Comparison of ENCODE assay signal across 25 cellular contexts in genomic region chr7:55059006-55059405, GRCh38. TPM values are rescaled to one million over a fixed set of nuclear protein-coding genes. Genes with fewer than 3 reads are reported as not detected.
"Had no signal": no experiment of that assay in that cellular context is flagged by ENCODE, and none has a peak within 500 bp of the region (broad histone marks: within the 10 kb centered on the region; RNA-seq: fewer than 3 reads in every experiment).

No MANE protein-coding gene starts in this region.

- H3K27me3 ChIP-seq: MG63 had no signal

- H3K27ac ChIP-seq: SK-N-MC had no signal

- H3K9me3 ChIP-seq: MG63 had no signal

- H3K4me3 ChIP-seq: MG63, SK-N-MC had no signal

- DNase-seq: activated CD4-positive, alpha-beta memory T cell treated with anti-CD3 and anti-CD28 coated beads, Interleukin-2, amount 10 ng/mL, durations not matched to agents 7 days and 5 days; activated CD4-positive, alpha-beta T cell treated with anti-CD3 and anti-CD28 coated beads, Interleukin-2, amount 10 ng/mL, durations not matched to agents 7 days and 5 days; activated CD4-positive, CD25-positive, alpha-beta regulatory T cell; activated gamma-delta T cell; activated naive CD4-positive, alpha-beta T cell treated with anti-CD3 and anti-CD28 coated beads for 36 hours; activated T-cell treated with anti-CD3 and anti-CD28 coated beads for 4 hours; activated T-cell treated with anti-CD3 and anti-CD28 coated beads, Interleukin-2, amount 50 U/mL, for 48 hours; amygdala; MG63; MV-4-11; NCI-H1092 treated with DMSO at 0.1 percent for 48 hours; NCI-H1436; NCI-H1694 treated with DMSO at 0.1 percent for 48 hours; NCI-H2029 treated with DMSO at 0.1 percent for 48 hours; NCI-H345; NCI-H510A treated with DMSO at 0.1 percent for 48 hours; NCI-H69; NK-92 treated with Interleukin-12 subunit alpha and Interleukin-12 subunit beta, amount 100 ng/mL, for 24 hours; T-cell; T-helper 2 cell; T1000 had no signal

- ATAC-seq: activated T-helper 17 cell treated with anti-CD3 and anti-CD28 coated beads, Interleukin-2, amount 50 U/mL, for 72 hours; Right ventricle myocardium inferior; T-cell had no signal

RNA-seq across cellular contexts. Expression of gene EGFR, which starts 40.2 kb away (rescaled TPM):
- total RNA-seq: activated CD4-positive, alpha-beta memory T cell treated with anti-CD3 and anti-CD28 coated beads, Interleukin-2, amount 10 ng/mL, durations not matched to agents 7 days and 5 days; activated CD4-positive, alpha-beta T cell treated with anti-CD3 and anti-CD28 coated beads, Interleukin-2, amount 10 ng/mL, durations not matched to agents 7 days and 5 days; activated CD8-positive, alpha-beta memory T cell treated with anti-CD3 and anti-CD28 coated beads for 36 hours; activated naive CD4-positive, alpha-beta T cell treated with anti-CD3 and anti-CD28 coated beads for 36 hours had no signal
